In the genomic region with DNA sequence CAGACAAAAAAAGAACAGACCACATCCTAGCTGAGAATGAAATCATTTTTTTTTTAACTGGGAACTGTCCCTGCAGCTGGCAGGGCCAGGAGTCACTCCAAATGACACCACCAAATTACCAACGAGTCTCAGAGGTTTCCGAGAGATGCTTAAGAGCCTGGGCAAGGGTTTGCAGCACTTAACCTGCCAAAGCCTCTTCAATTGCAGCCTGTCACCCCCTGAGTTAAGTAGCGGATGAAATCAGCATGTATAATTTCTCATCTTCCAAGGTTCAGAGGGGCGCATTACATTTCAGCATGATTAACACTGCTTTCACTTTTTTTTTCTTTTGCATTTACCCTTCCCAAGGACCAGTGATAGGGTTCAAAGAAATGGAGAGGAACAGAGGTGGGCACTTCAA, we compare ENCODE assay signal across 24 cellular contexts.
"Had no signal": no experiment of that assay in that cellular context is flagged by ENCODE, and none has a peak within 500 bp of the region (broad histone marks: within the 10 kb centered on the region; RNA-seq: fewer than 3 reads in every experiment).

No MANE protein-coding gene starts in this region.

- DNase-seq: activated CD4-positive, alpha-beta T cell treated with anti-CD3 and anti-CD28 coated beads for 48 hours; activated CD4-positive, alpha-beta T cell treated with anti-CD3 and anti-CD28 coated beads, Interleukin-2, amount 50 U/mL, for 4 hours; activated CD4-positive, CD25-positive, alpha-beta regulatory T cell treated with anti-CD3 and anti-CD28 coated beads, Interleukin-2, amount 50 U/mL, for 72 hours; activated CD8-positive, alpha-beta memory T cell treated with anti-CD3 and anti-CD28 coated beads, Interleukin-2, amount 50 U/mL, for 48 hours; activated CD8-positive, alpha-beta T cell treated with anti-CD3 and anti-CD28 coated beads, Interleukin-2, amount 10 ng/mL, durations not matched to agents 7 days and 5 days; activated effector memory CD4-positive, alpha-beta T cell treated with Interleukin-2 at 50 U/mL for 16 hours; activated naive CD4-positive, alpha-beta T cell; activated naive CD8-positive, alpha-beta T cell treated with anti-CD3 and anti-CD28 coated beads, Interleukin-2, amount 50 U/mL, for 24 hours; activated T-cell treated with anti-CD3 and anti-CD28 coated beads, Interleukin-2, amount 50 U/mL, for 24 hours; amniotic stem cell; body of pancreas; Kasumi-1; KBM-7; NCI-H1105 treated with DMSO at 0.1 percent for 48 hours; NCI-H1694; NCI-H2081; NCI-H446; NCI-H526 treated with DMSO at 0.1 percent for 48 hours; NCI-H82; SIG-M5; T-helper 17 cell; T-helper 9 cell had no signal

- ATAC-seq: activated CD8-positive, alpha-beta T cell treated with anti-CD3 and anti-CD28 coated beads, Interleukin-2, amount 10 ng/mL, durations not matched to agents 7 days and 5 days; activated naive CD4-positive, alpha-beta T cell treated with anti-CD3 and anti-CD28 coated beads, Interleukin-2, amount 50 U/mL, for 72 hours; activated naive CD8-positive, alpha-beta T cell treated with anti-CD3 and anti-CD28 coated beads, Interleukin-2, amount 50 U/mL, for 24 hours; body of pancreas; T-helper 17 cell; WTC11 had no signal
